ENCODE assay signal across 18 cellular contexts in genomic region chr1:95509989-95510388, GRCh38.
DNase-seq lines count a peak whose midpoint lies in the region; ATAC-seq and TF ChIP-seq lines count a peak whose summit lies in the region.
"Had no signal": no experiment of that assay in that cellular context is flagged by ENCODE, and none has a peak within 500 bp of the region (broad histone marks: within the 10 kb centered on the region; RNA-seq: fewer than 3 reads in every experiment).

No MANE protein-coding gene starts in this region.

- no peak for TF ChIP-seq CTCF in endodermal cell (conservative IDR thresholded peaks at IDR 0.05)
- no peak for TF ChIP-seq CTCF in neural progenitor cell (IDR thresholded peaks at IDR 0.05)

- no peaks in the 10 kb centered on the region for H3F3A ChIP-seq in neural progenitor cell (ENCODE audit: low read depth)

- 60 to 83% methylated on average over 1 to 8 of the region's 8 CpGs for WGBS in endodermal cell (ENCODE audit: insufficient coverage in 1 of 2, insufficient read length in 1 of 2), 2 experiments

- H3K4me2 ChIP-seq in neural progenitor cell: no peak overlapping the region

- no peaks in the 10 kb centered on the region for H3K4me1 ChIP-seq in endodermal cell (ENCODE audit: control insufficient read depth, insufficient read depth, low read length)
- H3K4me1 ChIP-seq in neural progenitor cell: peaks cover 5% of the 10 kb centered on the region
- H3K4me1 ChIP-seq: HAP-1 had no signal

- peak overlapping the region; percentile 83 for H2AFZ ChIP-seq in neural progenitor cell (replicated peaks)

- H3K4me1 Mint-ChIP-seq in endodermal cell (peaks cover 16% of the 10 kb centered on the region), neural progenitor cell (no peaks in the 10 kb centered on the region)
- H3K4me1 Mint-ChIP-seq: CD14-positive monocyte had no signal

- H3K27ac ChIP-seq in endodermal cell (ENCODE audit: low read depth, low read length) (no peak overlapping the region), neural progenitor cell (no peak overlapping the region)
- H3K27ac ChIP-seq: HL-60, RWPE1 had no signal

- H3K27me3 Mint-ChIP-seq in endodermal cell (ENCODE audit: insufficient read depth) (no peaks in the 10 kb centered on the region), neural progenitor cell (ENCODE audit: insufficient read depth, low read depth) (peaks cover 5% of the 10 kb centered on the region)

- H3K4me3 Mint-ChIP-seq in endodermal cell (no peak overlapping the region), neural progenitor cell (no peak overlapping the region)
- H3K4me3 Mint-ChIP-seq: CD14-positive monocyte had no signal

- DNase-seq in G401 (ENCODE audit: low spot score) (peak; percentile 78), NCI-H446 (lab: John Stamatoyannopoulos, UW) (peak; percentile 76 to 88), endodermal cell (peak; percentile 59), neural progenitor cell (ENCODE audit: low spot score) (no peak), SIG-M5 treated with dmso at 0.1 percent for 504 hours (lab: John Stamatoyannopoulos, UW; ENCODE audit: unreplicated experiment) (no peak), SKM-1 (lab: John Stamatoyannopoulos, UW; ENCODE audit: unreplicated experiment) (no peak)
- DNase-seq: GDM1, IMR-90, NCI-H1092, NCI-H146, NCI-H2081 treated with DMSO at 0.1 percent for 48 hours, SIG-M5 had no signal

- no peak overlapping the region for H3K9ac ChIP-seq in endodermal cell (ENCODE audit: extremely low read depth, low read length, poor library complexity, severe bottlenecking)
- no peak overlapping the region for H3K9ac ChIP-seq in neural progenitor cell

- ATAC-seq in GM21576 (IDR thresholded peaks at IDR 0.05; ENCODE audit: unreplicated experiment) (no peak), HG03460 (IDR thresholded peaks at IDR 0.05; ENCODE audit: unreplicated experiment) (no peak)

- H3K9me3 ChIP-seq in endodermal cell (ENCODE audit: control insufficient read depth, low read length): no peaks in the 10 kb centered on the region
- H3K9me3 ChIP-seq in neural progenitor cell (ENCODE audit: low read depth): no peaks in the 10 kb centered on the region
- H3K9me3 ChIP-seq: HAP-1 had no signal

- H3K36me3 Mint-ChIP-seq in endodermal cell (ENCODE audit: low read depth): no peaks in the 10 kb centered on the region
- no peaks in the 10 kb centered on the region for H3K36me3 Mint-ChIP-seq in neural progenitor cell
- H3K36me3 Mint-ChIP-seq: CD14-positive monocyte had no signal

- no peaks in the 10 kb centered on the region for H3K27me3 ChIP-seq in endodermal cell (ENCODE audit: control insufficient read depth, insufficient read depth, low read length, poor library complexity, severe bottlenecking)
- H3K27me3 ChIP-seq in neural progenitor cell: no peaks in the 10 kb centered on the region

- no peaks in the 10 kb centered on the region for H3K79me2 ChIP-seq in neural progenitor cell (ENCODE audit: low read depth)

- no peaks in the 10 kb centered on the region for H3K9me3 Mint-ChIP-seq in endodermal cell
- H3K9me3 Mint-ChIP-seq in neural progenitor cell: no peaks in the 10 kb centered on the region

- no peak overlapping the region for H3K4me3 ChIP-seq in endodermal cell (ENCODE audit: low read length)
- no peak overlapping the region for H3K4me3 ChIP-seq in neural progenitor cell
- H3K4me3 ChIP-seq: HAP-1 had no signal

- no peaks in the 10 kb centered on the region for H4K20me1 ChIP-seq in neural progenitor cell (ENCODE audit: low read depth)

- in situ Hi-C loops in G401 (cut with HindIII; ENCODE audit: low sequenced_read_pairs): no loop called here

- H3K36me3 ChIP-seq in endodermal cell (ENCODE audit: control insufficient read depth, insufficient read depth, low read length) (no peaks in the 10 kb centered on the region), neural progenitor cell (no peaks in the 10 kb centered on the region)
- H3K36me3 ChIP-seq: HAP-1 had no signal

- H3K27ac Mint-ChIP-seq in endodermal cell: no peak overlapping the region
- H3K27ac Mint-ChIP-seq in neural progenitor cell: no peak overlapping the region
- H3K27ac Mint-ChIP-seq: CD14-positive monocyte had no signal

Comparison
In these comparisons a context has a peak if more than half of its experiments do, and no peak if none do; other contexts are left out.
1. DNase-seq: peak in G401 (single experiment), NCI-H446 (2 of 2) and endodermal cell (single experiment); none in neural progenitor cell (single experiment), SIG-M5 treated with dmso at 0.1 percent for 504 hours (single experiment) and SKM-1 (single experiment).